ENCODE assay signal across 8 cellular contexts in genomic region chr1:31943546-31944184, GRCh38. TPM values are rescaled to one million over a fixed set of nuclear protein-coding genes. Genes with fewer than 3 reads are reported as not detected.
DNase-seq lines count a peak whose midpoint lies in the region; ATAC-seq and TF ChIP-seq lines count a peak whose summit lies in the region.

No MANE protein-coding gene starts in this region.

- H3K4me1 ChIP-seq in Panc1 (ENCODE audit: control insufficient read depth, insufficient read depth, low read length) (peaks cover 49% of the 10 kb centered on the region), fibroblast of lung (ENCODE audit: control insufficient read depth, extremely low read depth, insufficient read depth, low read length) (peaks cover 14% of the 10 kb centered on the region)

- no peak overlapping the region for H2AFZ ChIP-seq in fibroblast of lung (ENCODE audit: low read length)

- peak overlapping the region; percentile 93 for H3K27ac Mint-ChIP-seq in stimulated activated effector memory CD8-positive, alpha-beta T cell treated with anti-CD3 and anti-CD28 coated beads, Interleukin-12 subunit alpha, Interleukin-12 subunit beta, amount 100 ng/mL, for 72 hours

- H3K4me3 ChIP-seq in Panc1 (ENCODE audit: low read depth in 2 of 2, low read length in 2 of 2) (peak overlapping the region; percentile 47 to 48), fibroblast of lung (replicated peaks in 1 of 4; ENCODE audit: control extremely low read depth in 1 of 4, insufficient read depth in 1 of 4, low read depth in 3 of 4, low read length in 4 of 4) (peak overlapping the region in 2 of 4 experiments; percentile 28 to 52)

- no peaks in the 10 kb centered on the region for H4K20me1 ChIP-seq in fibroblast of lung (ENCODE audit: control insufficient read depth, extremely low read depth, insufficient read depth, low read length)

- H3K27ac ChIP-seq in Panc1 (ENCODE audit: low read length) (peak overlapping the region; percentile 100), fibroblast of lung (ENCODE audit: insufficient read depth, low read length) (peak overlapping the region; percentile 91), caudate nucleus (ENCODE audit: low read depth, low read length) (no peak overlapping the region)

- TF ChIP-seq CTCF in Panc1 (IDR thresholded peaks at IDR 0.05) = no peak
- TF ChIP-seq CTCF in fibroblast of lung (conservative IDR thresholded peaks at IDR 0.05 in 1 of 2, IDR thresholded peaks at IDR 0.05 in 1 of 2; ENCODE audit: low read depth in 1 of 2, low read length in 2 of 2) = no peak

- in situ Hi-C loops in Panc1 (cut with HindIII; ENCODE audit: low pct_unique_long_range_greater_than_20kb, low sequenced_read_pairs) = no loop called here

- no peak overlapping the region for H3K4me2 ChIP-seq in fibroblast of lung (ENCODE audit: extremely low read depth, insufficient read depth, low read length)

- H3K4me1 Mint-ChIP-seq in stimulated activated effector memory CD8-positive, alpha-beta T cell treated with anti-CD3 and anti-CD28 coated beads, Interleukin-12 subunit alpha, Interleukin-12 subunit beta, amount 100 ng/mL, for 72 hours = peaks cover 51% of the 10 kb centered on the region

- H3K36me3 ChIP-seq in Panc1 (ENCODE audit: control insufficient read depth, insufficient read depth, low read length) (no peaks in the 10 kb centered on the region), fibroblast of lung (ENCODE audit: control insufficient read depth, insufficient read depth, low read length) (no peaks in the 10 kb centered on the region)

- H3K9ac ChIP-seq in fibroblast of lung (ENCODE audit: insufficient read depth, low read length) = no peak overlapping the region

- H3K4me3 Mint-ChIP-seq in stimulated activated effector memory CD8-positive, alpha-beta T cell treated with anti-CD3 and anti-CD28 coated beads, Interleukin-12 subunit alpha, Interleukin-12 subunit beta, amount 100 ng/mL, for 72 hours = peak overlapping the region; percentile 76

- peak; percentile 20 for ATAC-seq in GM21423 (IDR thresholded peaks at IDR 0.05; ENCODE audit: unreplicated experiment)
- ATAC-seq in Panc1 = no peak
- peak; percentile 61 for ATAC-seq in stimulated activated effector memory CD8-positive, alpha-beta T cell treated with anti-CD3 and anti-CD28 coated beads, Interleukin-12 subunit alpha, Interleukin-12 subunit beta, amount 100 ng/mL, for 72 hours
- ATAC-seq in esophagus mucosa = no peak
- ATAC-seq in GM21447 (IDR thresholded peaks at IDR 0.05; ENCODE audit: unreplicated experiment) = no peak

- H3K27me3 ChIP-seq in Panc1 (ENCODE audit: control insufficient read depth, insufficient read depth, low read length) (no peaks in the 10 kb centered on the region), fibroblast of lung (ENCODE audit: control insufficient read depth, insufficient read depth, low read length) (no peaks in the 10 kb centered on the region)

- peaks cover 15% of the 10 kb centered on the region for H3K36me3 Mint-ChIP-seq in stimulated activated effector memory CD8-positive, alpha-beta T cell treated with anti-CD3 and anti-CD28 coated beads, Interleukin-12 subunit alpha, Interleukin-12 subunit beta, amount 100 ng/mL, for 72 hours

- CTCF ChIA-PET in Panc1 (lab: Charles Lee) = interaction anchor here (1.3 kb wide), 1 partner anchor 20 kb away, joined by 5 read pairs; no protein-coding TSS in a partner anchor

- TSS peak; percentile 95 for BruUV-seq in Panc1 (replicated peaks; lab: Mats Ljungman, UMichigan)

- no peaks in the 10 kb centered on the region for H3K9me3 Mint-ChIP-seq in stimulated activated effector memory CD8-positive, alpha-beta T cell treated with anti-CD3 and anti-CD28 coated beads, Interleukin-12 subunit alpha, Interleukin-12 subunit beta, amount 100 ng/mL, for 72 hours

- H3K9me3 ChIP-seq in Panc1 (ENCODE audit: control insufficient read depth, insufficient read depth, low read depth, low read length) (no peaks in the 10 kb centered on the region), fibroblast of lung (ENCODE audit: control insufficient read depth, insufficient read depth, low read depth, low read length) (no peaks in the 10 kb centered on the region)

- DNase-seq in Panc1 (ENCODE audit: low read depth, low spot score) (no peak), fibroblast of lung (ENCODE audit: low read depth in 2 of 2) (no peak), caudate nucleus (lab: John Stamatoyannopoulos, UW) (no peak)
- no peak for DNase-seq in stimulated activated effector memory CD8-positive, alpha-beta T cell treated with anti-CD3 and anti-CD28 coated beads, Interleukin-12 subunit alpha, Interleukin-12 subunit beta, amount 100 ng/mL, for 72 hours (ENCODE audit: low spot score in 2 of 2)
- no peak for DNase-seq in stimulated activated CD4-positive, alpha-beta T cell treated with anti-CD3 and anti-CD28 coated beads, Interleukin-12 subunit alpha, Interleukin-12 subunit beta, amount 100 ng/mL, for 4 hours

- H3K79me2 ChIP-seq in fibroblast of lung (ENCODE audit: control insufficient read depth, insufficient read depth, low read length) = no peaks in the 10 kb centered on the region

- intact Hi-C loops in Panc1 (cut with micrococcal nuclease; ENCODE audit: unreplicated experiment) = no loop called here

- POLR2A ChIA-PET in Panc1 (lab: Charles Lee) = interaction anchor here (0.9 to 2.4 kb wide), 4 partner anchors 9 to 12 kb away, joined by 3 to 10 read pairs (median 5); no protein-coding TSS in a partner anchor

RNA-seq across cellular contexts. Expression of gene PTP4A2, which starts 5.5 kb away (rescaled TPM):
- 559 TPM for total RNA-seq in Panc1 (2021; ENCODE audit: unreplicated experiment)
- polyA plus RNA-seq in Panc1 (2012; ENCODE audit: insufficient read length) = 217 TPM
- total RNA-seq in fibroblast of lung = 268 and 366 TPM in 2 replicates
- polyA plus RNA-seq in fibroblast of lung = 398 and 429 TPM in 2 replicates
- polyA plus RNA-seq in fibroblast of lung (2012) = 353 and 388 TPM in 2 replicates
- 161 and 218 TPM in 2 replicates for polyA minus RNA-seq in fibroblast of lung (ENCODE audit: low replicate concordance)
- 100 TPM for total RNA-seq in esophagus mucosa

Comparison
In these comparisons a context has a peak if more than half of its experiments do, and no peak if none do; other contexts are left out.
1. ATAC-seq: peak in GM21423 (single experiment) and stimulated activated effector memory CD8-positive, alpha-beta T cell treated with anti-CD3 and anti-CD28 coated beads, Interleukin-12 subunit alpha, Interleukin-12 subunit beta, amount 100 ng/mL, for 72 hours (single experiment); none in Panc1 (single experiment), esophagus mucosa (single experiment) and GM21447 (single experiment).